ENCODE assay signal across 21 cellular contexts in genomic region chr19:35073516-35073915, GRCh38. TPM values are rescaled to one million over a fixed set of nuclear protein-coding genes. Genes with fewer than 3 reads are reported as not detected.
DNase-seq lines count a peak whose midpoint lies in the region; ATAC-seq and TF ChIP-seq lines count a peak whose summit lies in the region.
"Had no signal": no experiment of that assay in that cellular context is flagged by ENCODE, and none has a peak within 500 bp of the region (broad histone marks: within the 10 kb centered on the region; RNA-seq: fewer than 3 reads in every experiment).

No MANE protein-coding gene starts in this region.

- peak; percentile 26 for ATAC-seq in left lobe of liver
- ATAC-seq: CD8-positive, alpha-beta T cell; GM12878 had no signal

- no peak overlapping the region for H2BK5ac ChIP-seq in trophoblast cell (ENCODE audit: low read depth, low read length, poor library complexity)

- H4K8ac ChIP-seq in trophoblast cell (ENCODE audit: low read depth, low read length): no peak overlapping the region

- H3K27ac Mint-ChIP-seq in activated naive CD4-positive, alpha-beta T cell treated with anti-CD3 and anti-CD28 coated beads, Interleukin-2, amount 50 U/mL, for 24 hours: peak overlapping the region; percentile 17
- no peak overlapping the region for H3K27ac Mint-ChIP-seq in activated naive CD4-positive, alpha-beta T cell treated with anti-CD3 and anti-CD28 coated beads for 36 hours
- no peak overlapping the region for H3K27ac Mint-ChIP-seq in type B pancreatic cell
- H3K27ac Mint-ChIP-seq: CD8-positive, alpha-beta T cell had no signal

- H3K9me2 ChIP-seq in Karpas-422 (replicated peaks; ENCODE audit: insufficient read depth, low read length): no peaks in the 10 kb centered on the region

- no peaks in the 10 kb centered on the region for H3K79me1 ChIP-seq in trophoblast cell (ENCODE audit: low read length)

- H3K4me2 ChIP-seq in Karpas-422 (ENCODE audit: low read depth, low read length, poor library complexity, severe bottlenecking): no peak overlapping the region
- H3K4me2 ChIP-seq in trophoblast cell (ENCODE audit: low read length): no peak overlapping the region

- no peak overlapping the region for H2BK12ac ChIP-seq in trophoblast cell (ENCODE audit: low read length)

- no peak overlapping the region for H3K14ac ChIP-seq in trophoblast cell (ENCODE audit: low read length)

- H3K23ac ChIP-seq in trophoblast cell (ENCODE audit: low read length): peak overlapping the region; percentile 27

- CTCF ChIA-PET in activated naive CD4-positive, alpha-beta T cell treated with anti-CD3 and anti-CD28 coated beads for 36 hours (lab: Charles Lee): no interaction called here

- WGBS in trophoblast cell (ENCODE audit: extremely low coverage, insufficient coverage, insufficient read length): no CpG with 5 or more reads among the region's 10 CpGs

- no peaks in the 10 kb centered on the region for H3K79me2 ChIP-seq in Karpas-422 (ENCODE audit: low read length)
- no peaks in the 10 kb centered on the region for H3K79me2 ChIP-seq in trophoblast cell (ENCODE audit: control insufficient read depth, insufficient read depth, low read length, poor library complexity)

- no peaks in the 10 kb centered on the region for H3K36me3 ChIP-seq in Karpas-422 (ENCODE audit: insufficient read depth, low read length)
- H3K36me3 ChIP-seq in trophoblast cell (ENCODE audit: control insufficient read depth in 1 of 2, insufficient read depth in 2 of 2, low read length in 2 of 2): no peaks in the 10 kb centered on the region
- H3K36me3 ChIP-seq in H7 (replicated peaks; ENCODE audit: control insufficient read depth, insufficient read depth, low read length): no peaks in the 10 kb centered on the region
- H3K36me3 ChIP-seq: HAP-1 had no signal

- H3K9me3 Mint-ChIP-seq in activated naive CD4-positive, alpha-beta T cell treated with anti-CD3 and anti-CD28 coated beads, Interleukin-2, amount 50 U/mL, for 24 hours: no peaks in the 10 kb centered on the region
- H3K9me3 Mint-ChIP-seq in activated naive CD4-positive, alpha-beta T cell treated with anti-CD3 and anti-CD28 coated beads for 36 hours: peaks cover 6% of the 10 kb centered on the region
- H3K9me3 Mint-ChIP-seq in type B pancreatic cell: no peaks in the 10 kb centered on the region

- H3K36me3 Mint-ChIP-seq in activated naive CD4-positive, alpha-beta T cell treated with anti-CD3 and anti-CD28 coated beads, Interleukin-2, amount 50 U/mL, for 24 hours: no peaks in the 10 kb centered on the region
- H3K36me3 Mint-ChIP-seq in activated naive CD4-positive, alpha-beta T cell treated with anti-CD3 and anti-CD28 coated beads for 36 hours (ENCODE audit: low read depth): no peaks in the 10 kb centered on the region
- no peaks in the 10 kb centered on the region for H3K36me3 Mint-ChIP-seq in type B pancreatic cell
- H3K36me3 Mint-ChIP-seq: CD8-positive, alpha-beta T cell had no signal

- H3K27me3 Mint-ChIP-seq in activated naive CD4-positive, alpha-beta T cell treated with anti-CD3 and anti-CD28 coated beads, Interleukin-2, amount 50 U/mL, for 24 hours: no peaks in the 10 kb centered on the region
- no peaks in the 10 kb centered on the region for H3K27me3 Mint-ChIP-seq in activated naive CD4-positive, alpha-beta T cell treated with anti-CD3 and anti-CD28 coated beads for 36 hours (ENCODE audit: low read depth)
- H3K27me3 Mint-ChIP-seq in type B pancreatic cell: peaks cover under 1% of the 10 kb centered on the region

- H3K9ac ChIP-seq in Karpas-422 (ENCODE audit: low read length) (no peak overlapping the region), trophoblast cell (ENCODE audit: low read length) (no peak overlapping the region)

- intact Hi-C loops in activated naive CD4-positive, alpha-beta T cell treated with anti-CD3 and anti-CD28 coated beads for 36 hours (cut with micrococcal nuclease): no loop called here

- H3K4me1 Mint-ChIP-seq in activated naive CD4-positive, alpha-beta T cell treated with anti-CD3 and anti-CD28 coated beads, Interleukin-2, amount 50 U/mL, for 24 hours: no peaks in the 10 kb centered on the region
- H3K4me1 Mint-ChIP-seq in activated naive CD4-positive, alpha-beta T cell treated with anti-CD3 and anti-CD28 coated beads for 36 hours (ENCODE audit: low read depth): no peaks in the 10 kb centered on the region
- peaks cover 5% of the 10 kb centered on the region for H3K4me1 Mint-ChIP-seq in type B pancreatic cell (ENCODE audit: unreplicated experiment)

- TF ChIP-seq CTCF in type B pancreatic cell (conservative IDR thresholded peaks at IDR 0.05): no peak

- H4K12ac ChIP-seq in trophoblast cell (ENCODE audit: low read depth, low read length): no peak overlapping the region

- H3K4me3 ChIP-seq in Karpas-422 (ENCODE audit: low read length) (no peak overlapping the region), trophoblast cell (ENCODE audit: low read depth, low read length) (no peak overlapping the region), H7 (ENCODE audit: insufficient read depth, low read depth, low read length) (no peak overlapping the region)
- H3K4me3 ChIP-seq: GM12878, HAP-1 had no signal

- H2AFZ ChIP-seq in Karpas-422 (ENCODE audit: low read length): no peak overlapping the region
- no peak overlapping the region for H2AFZ ChIP-seq in trophoblast cell (ENCODE audit: insufficient read depth, low read length, poor library complexity)

- H3K4me1 ChIP-seq in Karpas-422 (ENCODE audit: low read length): peaks cover 25% of the 10 kb centered on the region
- H3K4me1 ChIP-seq in trophoblast cell (ENCODE audit: control insufficient read depth in 1 of 2, insufficient read depth in 2 of 2, low read length in 2 of 2): peaks cover 3% of the 10 kb centered on the region in 2 experiments

- H3K9me3 ChIP-seq in Karpas-422 (ENCODE audit: low read length): no peaks in the 10 kb centered on the region
- peaks cover 10% of the 10 kb centered on the region for H3K9me3 ChIP-seq in trophoblast cell (ENCODE audit: insufficient read depth, low read depth, low read length)

- no peak overlapping the region for H3K4me3 Mint-ChIP-seq in activated naive CD4-positive, alpha-beta T cell treated with anti-CD3 and anti-CD28 coated beads, Interleukin-2, amount 50 U/mL, for 24 hours
- H3K4me3 Mint-ChIP-seq in activated naive CD4-positive, alpha-beta T cell treated with anti-CD3 and anti-CD28 coated beads for 36 hours: no peak overlapping the region
- H3K4me3 Mint-ChIP-seq in type B pancreatic cell: no peak overlapping the region
- H3K4me3 Mint-ChIP-seq: CD8-positive, alpha-beta T cell had no signal

- H4K91ac ChIP-seq in trophoblast cell (ENCODE audit: low read depth, low read length): no peak overlapping the region

- no peak overlapping the region for H3K4ac ChIP-seq in trophoblast cell (ENCODE audit: low read depth, low read length)

- no peak overlapping the region for H2AK5ac ChIP-seq in trophoblast cell (ENCODE audit: low read length)

- H3K27me3 ChIP-seq in Karpas-422 (ENCODE audit: low read length): no peaks in the 10 kb centered on the region
- H3K27me3 ChIP-seq in trophoblast cell (ENCODE audit: insufficient read depth, low read length): no peaks in the 10 kb centered on the region
- no peaks in the 10 kb centered on the region for H3K27me3 ChIP-seq in H7 (ENCODE audit: control insufficient read depth, insufficient read depth, low read length)

- H4K20me1 ChIP-seq in Karpas-422 (ENCODE audit: insufficient read depth, low read depth, low read length): no peaks in the 10 kb centered on the region

- DNase-seq in activated naive CD4-positive, alpha-beta T cell treated with anti-CD3 and anti-CD28 coated beads for 36 hours: no peak
- DNase-seq in Karpas-422 (peak; percentile 35), left lobe of liver (ENCODE audit: low spot score) (no peak), trophoblast cell (no peak), amygdala (lab: John Stamatoyannopoulos, UW) (no peak), type B pancreatic cell (ENCODE audit: extremely low spot score, unreplicated experiment) (no peak), H7 (no peak)
- DNase-seq: ACHN; Calu3; CD8-positive, alpha-beta T cell; DND-41; EL; GOT3 had no signal

- no peak overlapping the region for H2BK120ac ChIP-seq in trophoblast cell (ENCODE audit: insufficient read depth, low read length, poor library complexity)

- H3K18ac ChIP-seq in trophoblast cell (ENCODE audit: low read length): no peak overlapping the region

- H3K27ac ChIP-seq in Karpas-422 (ENCODE audit: low read length) (no peak overlapping the region), trophoblast cell (ENCODE audit: low read depth, low read length) (no peak overlapping the region)
- H3K27ac ChIP-seq: HL-60 had no signal

RNA-seq across cellular contexts. Expression of gene HPN, which starts 32.0 kb away (rescaled TPM):
- total RNA-seq in activated naive CD4-positive, alpha-beta T cell treated with anti-CD3 and anti-CD28 coated beads for 36 hours: not detected
- total RNA-seq in Karpas-422 (2014; rRNA removed; shearing (Covaris generic); ENCODE audit: low replicate concordance): 0.11 TPM in 1 of 2 replicates, not detected in the other
- total RNA-seq in left lobe of liver (564 TPM), type B pancreatic cell (ENCODE audit: low replicate concordance) (15.1 and 17.1 TPM in 2 replicates)
- polyA plus RNA-seq in trophoblast cell (2013): 4.8 and 4.9 TPM in 2 replicates
- total RNA-seq in H7 (2014; rRNA removed; shearing (Covaris generic)): 6.1 and 13.9 TPM in 2 replicates
- total RNA-seq: A172; CD8-positive, alpha-beta T cell; G401; HT1080 had no signal
- polyA plus RNA-seq: BJ had no signal

RNA-seq across cellular contexts. Expression of gene FXYD3, which starts 42.1 kb away (rescaled TPM):
- not detected for total RNA-seq in activated naive CD4-positive, alpha-beta T cell treated with anti-CD3 and anti-CD28 coated beads for 36 hours
- not detected in 2 replicates for total RNA-seq in Karpas-422 (2014; rRNA removed; shearing (Covaris generic); ENCODE audit: low replicate concordance)
- 1.4 TPM for total RNA-seq in left lobe of liver
- polyA plus RNA-seq in trophoblast cell (2013): 1.9 and 2.6 TPM in 2 replicates
- 77.5 and 157 TPM in 2 replicates for total RNA-seq in type B pancreatic cell (ENCODE audit: low replicate concordance)
- not detected in 2 replicates for total RNA-seq in H7 (2014; rRNA removed; shearing (Covaris generic))
- total RNA-seq: CD8-positive, alpha-beta T cell; G401; HT1080 had no signal
- polyA plus RNA-seq: BJ had no signal

RNA-seq across cellular contexts. Expression of gene SCN1B, which starts 43.2 kb away (rescaled TPM):
- total RNA-seq in activated naive CD4-positive, alpha-beta T cell treated with anti-CD3 and anti-CD28 coated beads for 36 hours: under 1 TPM; 0.83 to 0.89 TPM
- total RNA-seq in Karpas-422 (2014; rRNA removed; shearing (Covaris generic); ENCODE audit: low replicate concordance): 0.52 and 0.54 TPM in 2 replicates
- total RNA-seq in left lobe of liver: 4.5 TPM
- polyA plus RNA-seq in trophoblast cell (2013): 0.42 and 0.44 TPM in 2 replicates
- total RNA-seq in type B pancreatic cell (ENCODE audit: low replicate concordance): 0.88 and 1.1 TPM in 2 replicates
- 8.1 and 8.9 TPM in 2 replicates for total RNA-seq in H7 (2014; rRNA removed; shearing (Covaris generic))

Comparison
In these comparisons a context has a peak if more than half of its experiments do, and no peak if none do; other contexts are left out.
1. RNA of gene HPN, which starts 32.0 kb away (total RNA-seq): 564 TPM in left lobe of liver (single experiment); 15.1 to 17.1 TPM in type B pancreatic cell, 6.1 to 13.9 TPM in H7, 0.11 TPM in Karpas-422 and not detected in activated naive CD4-positive, alpha-beta T cell treated with anti-CD3 and anti-CD28 coated beads for 36 hours; every median in the first group is over 10 times any median in the second.
2. RNA of gene FXYD3, which starts 42.1 kb away (total RNA-seq): 77.5 to 157 TPM in type B pancreatic cell; 1.4 TPM in left lobe of liver (single experiment), not detected in activated naive CD4-positive, alpha-beta T cell treated with anti-CD3 and anti-CD28 coated beads for 36 hours, not detected in Karpas-422 and not detected in H7; every median in the first group is over 10 times any median in the second.